ENCODE assay signal across 8 cellular contexts in the genomic region with DNA sequence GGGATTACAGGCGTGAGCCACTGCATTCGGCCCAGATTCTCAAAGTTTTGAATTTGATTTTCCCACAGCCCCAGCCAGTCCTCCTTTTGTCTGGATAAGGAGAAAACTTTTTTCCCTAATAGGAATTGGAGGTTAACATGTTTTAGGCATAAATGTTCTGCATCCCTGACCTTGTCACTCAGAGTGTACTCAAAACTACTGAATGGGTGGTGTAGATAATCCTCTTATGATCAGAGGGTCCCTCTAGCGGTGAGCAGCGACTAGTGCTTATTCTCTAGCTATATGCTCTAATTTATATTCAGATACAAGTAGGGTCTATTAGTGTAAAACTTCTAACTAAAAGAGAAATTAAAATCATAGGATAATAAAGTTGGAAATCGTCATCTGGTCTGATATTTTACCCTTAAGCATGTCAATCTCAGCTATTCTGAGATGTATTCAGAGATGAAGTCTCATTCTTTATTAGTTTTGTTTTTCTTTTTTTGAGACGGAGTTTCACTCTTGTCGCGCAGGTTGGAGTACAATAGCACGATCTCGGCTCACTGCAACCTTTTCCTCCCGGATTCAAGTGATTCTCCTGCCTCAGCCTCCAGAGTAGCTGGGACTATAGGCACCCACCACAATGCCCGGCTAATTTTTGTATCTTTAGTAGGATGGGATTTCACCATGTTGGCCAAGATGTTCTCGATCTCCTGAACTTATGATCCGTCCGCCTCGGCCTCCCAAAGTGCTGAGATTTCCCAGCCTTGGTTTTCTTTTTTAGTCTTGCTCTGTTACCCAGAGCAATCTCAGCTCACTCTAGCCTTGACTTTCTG. TPM values are rescaled to one million over a fixed set of nuclear protein-coding genes. Genes with fewer than 3 reads are reported as not detected.
DNase-seq lines count a peak whose midpoint lies in the region; ATAC-seq and TF ChIP-seq lines count a peak whose summit lies in the region.

No MANE protein-coding gene starts in this region.

- H3K27ac ChIP-seq in SU-DHL-6 (ENCODE audit: low read depth, low read length): no peak overlapping the region

- H3K36me3 ChIP-seq in SU-DHL-6 (ENCODE audit: low read length): no peaks in the 10 kb centered on the region

- H3K9me3 ChIP-seq in SU-DHL-6 (ENCODE audit: insufficient read depth, low read length): no peaks in the 10 kb centered on the region

- H3K4me2 ChIP-seq in SU-DHL-6 (ENCODE audit: low read depth, low read length, poor library complexity, severe bottlenecking): no peak overlapping the region

- DNase-seq in ACHN (peak; percentile 88), GM19238 (ENCODE audit: insufficient read length, low spot score) (peak; percentile 52), NCI-H146 (lab: John Stamatoyannopoulos, UW) (peak; percentile 73), amniotic epithelial cell (ENCODE audit: low read depth) (peak; percentile 84), left ventricle myocardium superior (peak; percentile 57), sciatic nerve (ENCODE audit: low spot score) (peak; percentile 75)

- H3K9me2 ChIP-seq in SU-DHL-6 (replicated peaks; ENCODE audit: insufficient read depth, low read length): no peaks in the 10 kb centered on the region

- H4K20me1 ChIP-seq in SU-DHL-6 (ENCODE audit: low read depth, low read length): no peaks in the 10 kb centered on the region

- H3K79me2 ChIP-seq in SU-DHL-6 (ENCODE audit: insufficient read depth, low read length): peaks cover 19% of the 10 kb centered on the region

- H2AFZ ChIP-seq in SU-DHL-6 (ENCODE audit: low read depth, low read length, severe bottlenecking): no peak overlapping the region

- H3K9ac ChIP-seq in SU-DHL-6 (ENCODE audit: low read length): no peak overlapping the region

- H3F3A ChIP-seq in SU-DHL-6 (ENCODE audit: insufficient read depth): peaks cover 38% of the 10 kb centered on the region; the same call in 1 of the 2 replicates

- H3K4me3 ChIP-seq in SU-DHL-6 (ENCODE audit: insufficient read depth, low read length, poor library complexity, severe bottlenecking): no peak overlapping the region

- in situ Hi-C loops in ACHN (cut with HindIII; ENCODE audit: low pct_ligation_motif_present, low pct_unique_long_range_greater_than_20kb, low sequenced_read_pairs): no loop called here

- ATAC-seq in left ventricle myocardium superior (peak; percentile 30), sciatic nerve (peak; percentile 45), GM21390 (IDR thresholded peaks at IDR 0.05; ENCODE audit: unreplicated experiment) (no peak)

- peak; percentile 90 for TF ChIP-seq CTCF in SU-DHL-6 (IDR thresholded peaks at IDR 0.05; ENCODE audit: insufficient read depth, low read length, poor library complexity, severe bottlenecking)

- no peaks in the 10 kb centered on the region for H3K27me3 ChIP-seq in SU-DHL-6 (ENCODE audit: low read length)

- intact Hi-C loops in left ventricle myocardium superior (cut with micrococcal nuclease): loop anchor here (5.0 kb wide), 1 partner anchor 60 kb away; the partner anchor contains the start of gene VPS72
- intact Hi-C loops in sciatic nerve (cut with DNase I): loop anchor here (5.0 kb wide), 1 partner anchor 55 kb away; the partner anchor contains the start of gene PIP5K1A

RNA-seq across cellular contexts. Expression of gene PSMD4, which starts 2.7 kb away (rescaled TPM):
- 149 TPM for total RNA-seq in left ventricle myocardium superior
- total RNA-seq in sciatic nerve: 119 TPM

RNA-seq across cellular contexts. Expression of gene ZNF687, which starts 30.2 kb away (rescaled TPM):
- total RNA-seq in left ventricle myocardium superior (11.7 TPM), sciatic nerve (18.8 TPM)

RNA-seq across cellular contexts. Expression of gene PIP5K1A, which starts 53.5 kb away (rescaled TPM):
- total RNA-seq in left ventricle myocardium superior: 41.2 TPM
- total RNA-seq in sciatic nerve: 65.0 TPM
